17 cellular contexts compared by ENCODE assay signal in genomic region chr10:122302315-122302714, GRCh38. TPM values are rescaled to one million over a fixed set of nuclear protein-coding genes. Genes with fewer than 3 reads are reported as not detected.
DNase-seq lines count a peak whose midpoint lies in the region; ATAC-seq and TF ChIP-seq lines count a peak whose summit lies in the region.
"Had no signal": no experiment of that assay in that cellular context is flagged by ENCODE, and none has a peak within 500 bp of the region (broad histone marks: within the 10 kb centered on the region; RNA-seq: fewer than 3 reads in every experiment).

No MANE protein-coding gene starts in this region.

- H3K27ac Mint-ChIP-seq in osteocyte (ENCODE audit: unreplicated experiment): peak overlapping the region; percentile 34
- H3K27ac Mint-ChIP-seq: H9 had no signal

- no peaks in the 10 kb centered on the region for H3K27me3 Mint-ChIP-seq in osteocyte (ENCODE audit: unreplicated experiment)

- no peak for TF ChIP-seq CTCF in osteocyte (IDR thresholded peaks at IDR 0.05)
- no peak for TF ChIP-seq CTCF in foreskin fibroblast (IDR thresholded peaks at IDR 0.05; ENCODE audit: low read depth, low read length)

- no peak overlapping the region for H3K4me3 Mint-ChIP-seq in osteocyte (ENCODE audit: unreplicated experiment)
- H3K4me3 Mint-ChIP-seq: H9 had no signal

- H3K9me3 Mint-ChIP-seq in osteocyte (ENCODE audit: unreplicated experiment): peaks cover 5% of the 10 kb centered on the region

- H3K4me3 ChIP-seq in foreskin fibroblast (ENCODE audit: low read depth in 1 of 2, low read length in 2 of 2): no peak overlapping the region
- H3K4me3 ChIP-seq: A549, GM12878 had no signal

- peak overlapping the region; percentile 94 for H3K27ac ChIP-seq in cingulate gyrus (ENCODE audit: low read depth, low read length)
- H3K27ac ChIP-seq: C4-2B had no signal

- peak; percentile 18 for DNase-seq in islet precursor cell
- DNase-seq in osteocyte (ENCODE audit: extremely low spot score, unreplicated experiment): peak; percentile 34
- no peak for DNase-seq in activated CD4-positive, alpha-beta T cell treated with anti-CD3 and anti-CD28 coated beads for 4 hours
- DNase-seq in foreskin fibroblast: no peak
- DNase-seq in hypothalamus (lab: John Stamatoyannopoulos, UW): no peak
- DNase-seq: BE2C; CD4-positive, alpha-beta memory T cell; DMS79; GOT3; H9 had no signal

- H3K36me3 Mint-ChIP-seq in osteocyte (ENCODE audit: unreplicated experiment): no peaks in the 10 kb centered on the region
- H3K36me3 Mint-ChIP-seq: CD4-positive, alpha-beta memory T cell had no signal

- H3K4me1 Mint-ChIP-seq in osteocyte (ENCODE audit: unreplicated experiment): peaks cover 50% of the 10 kb centered on the region

- no peak for ATAC-seq in GM18502 (IDR thresholded peaks at IDR 0.05; ENCODE audit: poor library complexity, unreplicated experiment)
- ATAC-seq: A549, GM12878, HepG2 had no signal

RNA-seq across cellular contexts. Expression of gene BTBD16, which starts 31.2 kb away (rescaled TPM):
- total RNA-seq in osteocyte: not detected in 2 replicates
- total RNA-seq: CD4-positive, alpha-beta memory T cell; G401; GM12878; H9 had no signal

Comparison
In these comparisons a context has a peak if more than half of its experiments do, and no peak if none do; other contexts are left out.
1. DNase-seq: peak in islet precursor cell (single experiment) and osteocyte (single experiment); none in activated CD4-positive, alpha-beta T cell treated with anti-CD3 and anti-CD28 coated beads for 4 hours (0 of 2), foreskin fibroblast (0 of 2) and hypothalamus (0 of 51).